ENCODE assay signal across 15 cellular contexts in the genomic region with DNA sequence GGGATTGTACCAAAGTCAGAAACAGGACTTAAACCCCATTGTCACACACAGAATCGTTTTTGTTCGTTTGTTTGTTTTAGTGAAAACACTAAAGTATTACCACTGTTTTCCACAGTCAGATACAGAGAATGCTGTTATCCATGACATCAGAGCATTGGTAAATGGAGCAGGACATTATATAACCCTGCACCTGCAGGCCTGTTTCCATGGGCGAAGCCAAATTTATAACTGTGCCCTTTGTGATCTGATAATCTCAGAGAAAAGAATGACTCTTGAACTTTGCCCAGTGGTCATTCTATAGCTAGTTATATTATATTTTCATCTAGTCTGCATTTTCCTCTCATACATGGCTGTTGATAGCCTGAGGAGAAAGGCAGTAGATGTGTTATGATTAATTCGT.
DNase-seq lines count a peak whose midpoint lies in the region; ATAC-seq and TF ChIP-seq lines count a peak whose summit lies in the region.
"Had no signal": no experiment of that assay in that cellular context is flagged by ENCODE, and none has a peak within 500 bp of the region (broad histone marks: within the 10 kb centered on the region; RNA-seq: fewer than 3 reads in every experiment).

No MANE protein-coding gene starts in this region.

- no peak overlapping the region for H3K27ac ChIP-seq in mammary epithelial cell (ENCODE audit: insufficient read depth, low read depth, low read length)
- H3K27ac ChIP-seq: GM23248 had no signal

- no peak for ATAC-seq in GM18867 (IDR thresholded peaks at IDR 0.05; ENCODE audit: unreplicated experiment)
- ATAC-seq: HCT116, HepG2 had no signal

- WGBS in mammary epithelial cell (ENCODE audit: low coverage, missing lambda C conversion rate): 59% methylated on average over 4 of the region's 4 CpGs

- in situ Hi-C loops in mammary epithelial cell (cut with MboI; ENCODE audit: low sequenced_read_pairs in 2 of 2): no loop called here

- intact Hi-C loops in mammary epithelial cell (cut with micrococcal nuclease): loop anchor here (5.0 kb wide), 1 partner anchor 183 kb away; no protein-coding TSS in a partner anchor

- no peak overlapping the region for H3K9ac ChIP-seq in mammary epithelial cell (ENCODE audit: insufficient read depth, low read length)
- H3K9ac ChIP-seq: GM23248 had no signal

- dilution Hi-C loops in mammary epithelial cell (cut with HindIII; ENCODE audit: low sequenced_read_pairs): no loop called here

- peak; percentile 6 for DNase-seq in NCI-H748 (lab: John Stamatoyannopoulos, UW; ENCODE audit: unreplicated experiment)
- DNase-seq in NCI-H748 treated with DMSO at 0.1 percent for 48 hours (lab: John Stamatoyannopoulos, UW): no peak
- peak; percentile 40 for DNase-seq in globus pallidus (ENCODE audit: low spot score)
- DNase-seq in pons (ENCODE audit: low spot score): peak; percentile 75
- no peak for DNase-seq in mammary epithelial cell
- no peak for DNase-seq in NCI-H345 treated with DMSO at 0.1 percent for 48 hours (lab: John Stamatoyannopoulos, UW; ENCODE audit: unreplicated experiment)
- DNase-seq: C1 segment of cervical spinal cord; CD4-positive, alpha-beta memory T cell; COR-L47; DND-41; GDM1; GM23248 had no signal

- no peak overlapping the region for H2AFZ ChIP-seq in mammary epithelial cell (ENCODE audit: low read depth, low read length)
- H2AFZ ChIP-seq: GM23248 had no signal

- H3K27me3 ChIP-seq in mammary epithelial cell (ENCODE audit: insufficient read depth, low read length): no peaks in the 10 kb centered on the region

- no peak overlapping the region for H3K4me2 ChIP-seq in mammary epithelial cell (ENCODE audit: insufficient read depth, low read depth, low read length)

- no peaks in the 10 kb centered on the region for H3K9me3 ChIP-seq in mammary epithelial cell (replicated peaks; ENCODE audit: insufficient read depth, low read length)

- no peaks in the 10 kb centered on the region for H3K36me3 ChIP-seq in mammary epithelial cell (ENCODE audit: insufficient read depth, low read length)

- CTCF ChIA-PET in mammary epithelial cell (lab: Charles Lee; ENCODE audit: low non-redundant PET): no interaction called here

- no peaks in the 10 kb centered on the region for H3K4me1 ChIP-seq in mammary epithelial cell (ENCODE audit: insufficient read depth, low read length)

- no peaks in the 10 kb centered on the region for H3K79me2 ChIP-seq in mammary epithelial cell (ENCODE audit: insufficient read depth, low read length)

- no peak for TF ChIP-seq CTCF in mammary epithelial cell (conservative IDR thresholded peaks at IDR 0.05 in 1 of 2, IDR thresholded peaks at IDR 0.05 in 1 of 2; ENCODE audit: extremely low read depth in 1 of 2, insufficient read depth in 1 of 2, low read depth in 1 of 2, low read length in 2 of 2)

- no peak overlapping the region for H3K4me3 ChIP-seq in mammary epithelial cell (replicated peaks in 1 of 3; ENCODE audit: insufficient read depth in 1 of 3, low read depth in 2 of 3, low read length in 3 of 3)
- H3K4me3 ChIP-seq: GM23248 had no signal

- no TSS peak for BruUV-seq in mammary epithelial cell (replicated peaks; lab: Mats Ljungman, UMichigan)

- H4K20me1 ChIP-seq in mammary epithelial cell (ENCODE audit: insufficient read depth, low read length): no peaks in the 10 kb centered on the region

Comparison
In these comparisons a context has a peak if more than half of its experiments do, and no peak if none do; other contexts are left out.
1. DNase-seq: peak in NCI-H748 (single experiment), globus pallidus (single experiment) and pons (single experiment); none in NCI-H748 treated with DMSO at 0.1 percent for 48 hours (single experiment), mammary epithelial cell (single experiment) and NCI-H345 treated with DMSO at 0.1 percent for 48 hours (single experiment).